ENCODE assay signal across 8 cellular contexts in genomic region chr14:61925043-61925442, GRCh38.
A peak's percentile ranks its signal among the peaks of the same experiment; 100 is the strongest.
DNase-seq lines count a peak whose midpoint lies in the region; ATAC-seq and TF ChIP-seq lines count a peak whose summit lies in the region.

No MANE protein-coding gene starts in this region.

- H3K36me3 ChIP-seq in BE2C, result no peaks in the 10 kb centered on the region

- H3K4me3 ChIP-seq in BE2C (ENCODE audit: low read depth, low read length), result no peak overlapping the region

- H3K27me3 ChIP-seq in BE2C, result peaks cover 22% of the 10 kb centered on the region

- ATAC-seq in GM19463 (IDR thresholded peaks at IDR 0.05; ENCODE audit: unreplicated experiment), result peak; percentile 47
- ATAC-seq in left cardiac atrium, result no peak

- peak; percentile 35 for TF ChIP-seq CTCF in BE2C (IDR thresholded peaks at IDR 0.05; ENCODE audit: low read depth, low read length)

- H3K9me3 ChIP-seq in BE2C, result no peaks in the 10 kb centered on the region

- intact Hi-C loops in left cardiac atrium (cut with DNase I), result no loop called here

- no peak for DNase-seq in BE2C
- DNase-seq in RPMI8226, result peak; percentile 12
- peak; percentile 28 for DNase-seq in iris pigment epithelial cell (ENCODE audit: low read depth)
- no peak for DNase-seq in AML-193 (lab: John Stamatoyannopoulos, UW)
- DNase-seq in SHP77 treated with DMSO at 0.1 percent for 48 hours (lab: John Stamatoyannopoulos, UW), result no peak
- DNase-seq in left cardiac atrium, result no peak
- DNase-seq in activated T-cell treated with anti-CD3 and anti-CD28 coated beads for 4 hours, result no peak

- no peaks in the 10 kb centered on the region for H3K4me1 ChIP-seq in BE2C

Comparison
In these comparisons a context has a peak if more than half of its experiments do, and no peak if none do; other contexts are left out.
1. DNase-seq: peak in RPMI8226 (single experiment) and iris pigment epithelial cell (single experiment); none in BE2C (single experiment), AML-193 (0 of 2), SHP77 treated with DMSO at 0.1 percent for 48 hours (single experiment), left cardiac atrium (single experiment) and activated T-cell treated with anti-CD3 and anti-CD28 coated beads for 4 hours (single experiment).